Comparison of ENCODE assay signal across 23 cellular contexts in genomic region chr1:28280501-28280900, GRCh38. TPM values are rescaled to one million over a fixed set of nuclear protein-coding genes. Genes with fewer than 3 reads are reported as not detected.
DNase-seq lines count a peak whose midpoint lies in the region; ATAC-seq, FAIRE-seq and TF ChIP-seq lines count a peak whose summit lies in the region.
"Had no signal": no experiment of that assay in that cellular context is flagged by ENCODE, and none has a peak within 500 bp of the region (broad histone marks: within the 10 kb centered on the region; RNA-seq: fewer than 3 reads in every experiment).

No MANE protein-coding gene starts in this region.

- H3K9ac ChIP-seq in DND-41 (ENCODE audit: low read depth, low read length) (no peak overlapping the region), H1 (replicated peaks in 1 of 4; ENCODE audit: extremely low read depth in 1 of 4, low read depth in 3 of 4, low read length in 3 of 4) (no peak overlapping the region)

- no peak overlapping the region for H2BK12ac ChIP-seq in H1 (ENCODE audit: low read depth, low read length)

- no peak for TF ChIP-seq EP300 in H1 (IDR thresholded peaks at IDR 0.05; ENCODE audit: borderline replicate concordance in 1 of 2, low read depth in 2 of 2, low read length in 2 of 2)

- H2BK20ac ChIP-seq in H1 (ENCODE audit: low read length): no peak overlapping the region

- POLR2A ChIA-PET in RWPE1 (lab: Yijun Ruan, JAX; ENCODE audit: low non-redundant PET) (no interaction called here), H1 (lab: Charles Lee; ENCODE audit: partially characterized antibody) (interaction anchor here (1.2 to 20.8 kb wide), 4 partner anchors 8 to 32 kb away, joined by 3 to 324 read pairs (median 5); partner anchors contain the start of gene SESN2)
- POLR2A ChIA-PET in naive thymus-derived CD4-positive, alpha-beta T cell (lab: Charles Lee): no interaction called here

- H3K4me3 Mint-ChIP-seq in naive thymus-derived CD4-positive, alpha-beta T cell: no peak overlapping the region
- H3K4me3 Mint-ChIP-seq: natural killer cell had no signal

- no peak overlapping the region for H2BK120ac ChIP-seq in H1 (replicated peaks; ENCODE audit: low read depth, low read length)

- no peaks in the 10 kb centered on the region for H3K9me3 Mint-ChIP-seq in naive thymus-derived CD4-positive, alpha-beta T cell
- H3K9me3 Mint-ChIP-seq: natural killer cell had no signal

- no peak overlapping the region for H4K5ac ChIP-seq in H1 (ENCODE audit: insufficient read length, low read depth, low read length)

- ATAC-seq in DND-41 (ENCODE audit: insufficient read depth, low read depth): 0 out of 3 replicates have a peak, but pooled peaks have one; percentile 24
- peak; percentile 30 for ATAC-seq in naive thymus-derived CD4-positive, alpha-beta T cell
- no peak for ATAC-seq in GM18505 (IDR thresholded peaks at IDR 0.05; ENCODE audit: unreplicated experiment)
- ATAC-seq in HG02981 (IDR thresholded peaks at IDR 0.05; ENCODE audit: unreplicated experiment): no peak
- ATAC-seq: natural killer cell had no signal

- H2BK15ac ChIP-seq in H1 (ENCODE audit: low read length): no peak overlapping the region

- no peak overlapping the region for H3K18ac ChIP-seq in H1 (ENCODE audit: extremely low read depth, low read length)

- H4K20me1 ChIP-seq in DND-41 (ENCODE audit: insufficient read depth, low read length) (no peaks in the 10 kb centered on the region), H1 (replicated peaks in 1 of 2; ENCODE audit: control insufficient read depth in 1 of 2, insufficient read depth in 2 of 2, low read length in 2 of 2) (peaks cover 0 to 5% of the 10 kb centered on the region in 2 experiments)

- H3K27ac Mint-ChIP-seq in naive thymus-derived CD4-positive, alpha-beta T cell: no peak overlapping the region
- H3K27ac Mint-ChIP-seq: natural killer cell had no signal

- no peak overlapping the region for H4K91ac ChIP-seq in H1 (replicated peaks; ENCODE audit: insufficient read length, low read length)

- no peaks in the 10 kb centered on the region for H3K27me3 Mint-ChIP-seq in naive thymus-derived CD4-positive, alpha-beta T cell

- no peak overlapping the region for H3K14ac ChIP-seq in H1 (ENCODE audit: insufficient read length)

- H3K79me1 ChIP-seq in H1 (ENCODE audit: low read depth, low read length): no peaks in the 10 kb centered on the region

- no peak for FAIRE-seq in H1 (lab: Jason Lieb, UNC)
- no peak for FAIRE-seq in D721Med (lab: Jason Lieb, UNC)
- FAIRE-seq: pancreas had no signal

- H3K79me2 ChIP-seq in DND-41 (ENCODE audit: insufficient read depth, low read length): no peaks in the 10 kb centered on the region
- no peaks in the 10 kb centered on the region for H3K79me2 ChIP-seq in H1 (ENCODE audit: control insufficient read depth in 1 of 2, insufficient read depth in 2 of 2, low read length in 2 of 2)

- 98% methylated on average over 8 of the region's 8 CpGs; no CpG with 5 or more reads in 1 of the 2 experiments for WGBS in H1 (ENCODE audit: extremely low coverage in 1 of 2, insufficient coverage in 1 of 2, insufficient read length in 1 of 2, insufficient replicate concordance in 2 of 2, low coverage in 1 of 2, low lambda C conversion rate in 2 of 2, missing lambda C conversion rate in 1 of 2), 2 experiments

- no peak overlapping the region for H3K56ac ChIP-seq in H1 (replicated peaks; ENCODE audit: insufficient read length, low read depth, low read length)

- H3K23me2 ChIP-seq in H1 (ENCODE audit: low read depth, low read length): no peaks in the 10 kb centered on the region

- H3K36me3 Mint-ChIP-seq in naive thymus-derived CD4-positive, alpha-beta T cell: peaks cover 6 to 39% (median 11%) of the 10 kb centered on the region in 5 donors

- no peak for TF ChIP-seq CTCF in DND-41 (IDR thresholded peaks at IDR 0.05; ENCODE audit: borderline replicate concordance, extremely low read depth, low read length, poor library complexity, severe bottlenecking)
- no peak for TF ChIP-seq CTCF in RWPE1 (conservative IDR thresholded peaks at IDR 0.05; ENCODE audit: low read depth)
- TF ChIP-seq CTCF in H1 (IDR thresholded peaks at IDR 0.05; ENCODE audit: control extremely low read depth in 1 of 3, insufficient read depth in 1 of 3, low read depth in 1 of 3, low read length in 3 of 3): no peak
- TF ChIP-seq CTCF in D721Med (IDR thresholded peaks at IDR 0.05; ENCODE audit: insufficient read depth, missing control alignments): no peak

- intact Hi-C loops in naive thymus-derived CD4-positive, alpha-beta T cell (cut with micrococcal nuclease): no loop called here
- intact Hi-C loops in posterior vena cava (cut with DNase I): no loop called here

- TF ChIP-seq POLR2A in H1 (IDR thresholded peaks at IDR 0.05; ENCODE audit: control extremely low read depth in 1 of 2, low read depth in 2 of 2, low read length in 2 of 2) (no peak), GM18505 (IDR thresholded peaks at IDR 0.05; ENCODE audit: borderline replicate concordance, extremely low read depth, insufficient read depth, insufficient read length) (no peak)

- no peak overlapping the region for H2AK5ac ChIP-seq in H1 (ENCODE audit: low read depth, low read length)

- H3K4ac ChIP-seq in H1 (replicated peaks; ENCODE audit: insufficient read length, low read depth, low read length): no peak overlapping the region

- H4K8ac ChIP-seq in H1 (ENCODE audit: extremely low read depth, insufficient read depth, low read length): no peak overlapping the region

- H3K4me2 ChIP-seq in DND-41 (ENCODE audit: insufficient read depth, low read length) (no peak overlapping the region), H1 (ENCODE audit: insufficient read depth in 1 of 2, low read depth in 2 of 2, low read length in 2 of 2) (no peak overlapping the region)

- CTCF ChIA-PET in RWPE1 (lab: Yijun Ruan, JAX) (interaction anchor here (0.6 to 0.7 kb wide), 2 partner anchors 11 to 27 kb away, joined by 3 to 5 read pairs; no protein-coding TSS in a partner anchor), H1 (lab: Charles Lee; ENCODE audit: partially characterized antibody) (interaction anchor here (0.6 to 2.7 kb wide), 4 partner anchors 29 to 355 kb away, joined by 3 to 9 read pairs (median 3); no protein-coding TSS in a partner anchor)
- CTCF ChIA-PET in naive thymus-derived CD4-positive, alpha-beta T cell (lab: Charles Lee): no interaction called here

- peaks cover 0 to 10% (median 0%) of the 10 kb centered on the region in 7 donors for H3K4me1 Mint-ChIP-seq in naive thymus-derived CD4-positive, alpha-beta T cell

- H3K4me3 ChIP-seq in DND-41 (ENCODE audit: low read depth in 1 of 2, low read length in 2 of 2): no peak overlapping the region
- H3K4me3 ChIP-seq in H1 (ENCODE audit: extremely low read depth in 1 of 4, insufficient read depth in 2 of 4, low read depth in 3 of 4, low read length in 4 of 4): no peak overlapping the region
- H3K4me3 ChIP-seq in naive thymus-derived CD4-positive, alpha-beta T cell (ENCODE audit: low read length): no peak overlapping the region
- H3K4me3 ChIP-seq: ascending aorta, pancreas, stomach had no signal

- H3K9me3 ChIP-seq in DND-41 (ENCODE audit: insufficient read depth, low read length, severe bottlenecking): no peaks in the 10 kb centered on the region
- H3K9me3 ChIP-seq in H1 (ENCODE audit: insufficient read depth in 2 of 2, low read depth in 1 of 2, low read length in 1 of 2): no peaks in the 10 kb centered on the region
- H3K9me3 ChIP-seq in naive thymus-derived CD4-positive, alpha-beta T cell (ENCODE audit: control insufficient read depth in 2 of 3, low read length in 3 of 3): no peaks in the 10 kb centered on the region
- H3K9me3 ChIP-seq: ascending aorta, pancreas, stomach had no signal

- H3K27ac ChIP-seq in DND-41 (ENCODE audit: low read length) (no peak overlapping the region), RWPE1 (peak overlapping the region; percentile 52), H1 (ENCODE audit: low read depth, low read length) (no peak overlapping the region)
- no peak overlapping the region for H3K27ac ChIP-seq in naive thymus-derived CD4-positive, alpha-beta T cell (ENCODE audit: low read depth, low read length)
- H3K27ac ChIP-seq: ascending aorta, pancreas had no signal

- no peaks in the 10 kb centered on the region for H3K27me3 ChIP-seq in DND-41 (ENCODE audit: insufficient read depth, low read length, poor library complexity)
- H3K27me3 ChIP-seq in H1 (replicated peaks in 1 of 4; ENCODE audit: control insufficient read depth in 3 of 4, extremely low read depth in 1 of 4, insufficient read depth in 3 of 4, low read length in 3 of 4): no peaks in the 10 kb centered on the region
- H3K27me3 ChIP-seq in naive thymus-derived CD4-positive, alpha-beta T cell (ENCODE audit: control insufficient read depth in 2 of 2, insufficient read depth in 2 of 2, low read length in 2 of 2): no peaks in the 10 kb centered on the region
- H3K27me3 ChIP-seq: ascending aorta, pancreas, stomach had no signal

- H3K4me1 ChIP-seq in DND-41 (ENCODE audit: insufficient read depth, low read length) (no peaks in the 10 kb centered on the region), H1 (replicated peaks in 1 of 4; ENCODE audit: control insufficient read depth in 3 of 4, insufficient read depth in 4 of 4, low read length in 3 of 4) (no peaks in the 10 kb centered on the region)
- no peaks in the 10 kb centered on the region for H3K4me1 ChIP-seq in naive thymus-derived CD4-positive, alpha-beta T cell (ENCODE audit: control insufficient read depth in 2 of 2, insufficient read depth in 2 of 2, low read length in 2 of 2)
- H3K4me1 ChIP-seq: ascending aorta, pancreas had no signal

- H2AFZ ChIP-seq in DND-41 (ENCODE audit: low read depth, low read length) (no peak overlapping the region), H1 (ENCODE audit: low read length) (no peak overlapping the region)

- H2BK5ac ChIP-seq in H1 (ENCODE audit: low read depth, low read length): 0 out of 2 replicates have a peak overlapping the region, but pooled peaks have one; percentile 24

- H3K36me3 ChIP-seq in DND-41 (ENCODE audit: insufficient read depth, low read length) (peaks cover 29% of the 10 kb centered on the region), H1 (ENCODE audit: control insufficient read depth in 2 of 4, insufficient read depth in 4 of 4, low read length in 3 of 4) (peaks cover 25 to 64% (median 44%) of the 10 kb centered on the region in 4 experiments)
- H3K36me3 ChIP-seq in naive thymus-derived CD4-positive, alpha-beta T cell (ENCODE audit: control insufficient read depth in 2 of 3, insufficient read depth in 3 of 3, low read length in 3 of 3): peaks cover 0 to 28% (median 0%) of the 10 kb centered on the region in 3 experiments

- no peak for TF ChIP-seq RAD21 in H1 (IDR thresholded peaks at IDR 0.05 in 1 of 2, conservative IDR thresholded peaks at IDR 0.05 in 1 of 2; ENCODE audit: low read depth in 2 of 2, low read length in 2 of 2)

- DNase-seq in DND-41 (no peak), RWPE1 (ENCODE audit: low spot score) (no peak), H1 (ENCODE audit: low read depth in 1 of 2, low spot score in 2 of 2) (no peak), posterior vena cava (ENCODE audit: low spot score) (no peak), D721Med (ENCODE audit: insufficient read length, low spot score) (no peak)
- no peak for DNase-seq in naive thymus-derived CD4-positive, alpha-beta T cell
- DNase-seq: activated naive CD4-positive, alpha-beta T cell; activated T-cell treated with anti-CD3 and anti-CD28 coated beads, Interleukin-2, amount 50 U/mL, for 1 hour; cerebellar nuclear complex; effector memory CD4-positive, alpha-beta T cell; glutamatergic neuron; HCEC 1CT; natural killer cell; NCI-H1092 treated with DMSO at 0.1 percent for 48 hours; NCI-H2029; NCI-H226; pancreas; stimulated activated CD4-positive, alpha-beta T cell treated with anti-CD3 and anti-CD28 coated beads, Interleukin-2, amount 100 ng/mL, for 48 hours; stomach; T-helper 1 cell had no signal

- no peak overlapping the region for H3K23ac ChIP-seq in H1 (ENCODE audit: insufficient read length)

RNA-seq across cellular contexts. Expression of gene SESN2, which starts 21.2 kb away (rescaled TPM):
- 22.6 and 25.1 TPM in 2 replicates for total RNA-seq in H1 (2021; fragmentation: NEBNext Ultra II Directional; extraction: Animal tissue kit (Norgen Biotek cat#: 25700))
- polyA plus RNA-seq in H1 (2011; rRNA removed): 33.0 and 54.4 TPM in 2 replicates
- polyA plus RNA-seq in H1 (2011; cell fraction: cytosol; rRNA removed): 37.0 TPM
- polyA plus RNA-seq in H1 (2011; cell fraction: nucleus; rRNA removed): 57.7 TPM
- polyA plus RNA-seq in H1 (2012, experiment 1 of 2): 21.4 to 30.0 TPM (median 25.6 TPM) in 4 replicates
- 37.1 TPM for polyA plus RNA-seq in H1 (2012, experiment 2 of 2)
- 20.7 TPM for polyA plus RNA-seq in H1 (2013, experiment 1 of 2)
- polyA plus RNA-seq in H1 (2013, experiment 2 of 2): 19.6 TPM
- polyA minus RNA-seq in H1 (2011; rRNA and poly(A)+ RNA removed): 35.6 and 41.8 TPM in 2 replicates
- 33.8 TPM for polyA minus RNA-seq in H1 (2011; cell fraction: cytosol; rRNA and poly(A)+ RNA removed)
- 23.1 TPM for polyA minus RNA-seq in H1 (2011; cell fraction: nucleus; rRNA and poly(A)+ RNA removed)
- total RNA-seq in naive thymus-derived CD4-positive, alpha-beta T cell: 10 to 100 TPM in 3 of 5 experiments, 1 to 10 TPM in 2; 4.5 to 50.7 (median 11.8) TPM
- polyA plus RNA-seq in naive thymus-derived CD4-positive, alpha-beta T cell: 1 to 10 TPM; 2.3 to 4.6 TPM
- total RNA-seq in posterior vena cava: 10 to 100 TPM; 13.7 to 16.8 TPM

RNA-seq across cellular contexts. Expression of gene ATP5IF1, which starts 44.6 kb away (rescaled TPM):
- total RNA-seq in H1 (2021; fragmentation: NEBNext Ultra II Directional; extraction: Animal tissue kit (Norgen Biotek cat#: 25700)): 198 and 202 TPM in 2 replicates
- 242 and 292 TPM in 2 replicates for polyA plus RNA-seq in H1 (2011; rRNA removed)
- 541 TPM for polyA plus RNA-seq in H1 (2011; cell fraction: cytosol; rRNA removed)
- 149 TPM for polyA plus RNA-seq in H1 (2011; cell fraction: nucleus; rRNA removed)
- polyA plus RNA-seq in H1 (2012, experiment 1 of 2): 353 to 427 TPM (median 404 TPM) in 4 replicates
- 148 TPM for polyA plus RNA-seq in H1 (2012, experiment 2 of 2)
- 547 TPM for polyA plus RNA-seq in H1 (2013, experiment 1 of 2)
- polyA plus RNA-seq in H1 (2013, experiment 2 of 2): 580 TPM
- polyA minus RNA-seq in H1 (2011; rRNA and poly(A)+ RNA removed): 16.3 and 22.7 TPM in 2 replicates
- 88.7 TPM for polyA minus RNA-seq in H1 (2011; cell fraction: cytosol; rRNA and poly(A)+ RNA removed)
- 56.0 TPM for polyA minus RNA-seq in H1 (2011; cell fraction: nucleus; rRNA and poly(A)+ RNA removed)
- total RNA-seq in naive thymus-derived CD4-positive, alpha-beta T cell: 100 to 1,000 TPM in 4 of 5 experiments, 10 to 100 TPM in 1; 68.2 to 158 (median 104) TPM
- 100 to 1,000 TPM; 541 to 640 TPM for polyA plus RNA-seq in naive thymus-derived CD4-positive, alpha-beta T cell
- 10 to 100 TPM; 85.3 to 88.4 TPM for total RNA-seq in posterior vena cava

RNA-seq across cellular contexts. Expression of gene DNAJC8, which starts 47.7 kb away (rescaled TPM):
- 129 and 134 TPM in 2 replicates for total RNA-seq in H1 (2021; fragmentation: NEBNext Ultra II Directional; extraction: Animal tissue kit (Norgen Biotek cat#: 25700))
- polyA plus RNA-seq in H1 (2011; rRNA removed): 74.1 and 116 TPM in 2 replicates
- polyA plus RNA-seq in H1 (2011; cell fraction: cytosol; rRNA removed): 105 TPM
- polyA plus RNA-seq in H1 (2011; cell fraction: nucleus; rRNA removed): 44.7 TPM
- polyA plus RNA-seq in H1 (2012, experiment 1 of 2): 116 to 133 TPM (median 119 TPM) in 4 replicates
- polyA plus RNA-seq in H1 (2012, experiment 2 of 2): 116 TPM
- polyA plus RNA-seq in H1 (2013, experiment 1 of 2): 155 TPM
- polyA plus RNA-seq in H1 (2013, experiment 2 of 2): 156 TPM
- polyA minus RNA-seq in H1 (2011; rRNA and poly(A)+ RNA removed): 31.2 and 38.8 TPM in 2 replicates
- 19.2 TPM for polyA minus RNA-seq in H1 (2011; cell fraction: cytosol; rRNA and poly(A)+ RNA removed)
- 23.8 TPM for polyA minus RNA-seq in H1 (2011; cell fraction: nucleus; rRNA and poly(A)+ RNA removed)
- total RNA-seq in naive thymus-derived CD4-positive, alpha-beta T cell: 100 to 1,000 TPM in 1 of 5 experiments, 10 to 100 TPM in 4; 54.2 to 102 (median 69.6) TPM
- 100 to 1,000 TPM; 148 to 174 TPM for polyA plus RNA-seq in naive thymus-derived CD4-positive, alpha-beta T cell
- total RNA-seq in posterior vena cava: 10 to 100 TPM; 69.3 to 80.5 TPM

RNA-seq across cellular contexts. Expression of gene MED18, which starts 48.3 kb away (rescaled TPM):
- total RNA-seq in H1 (2021; fragmentation: NEBNext Ultra II Directional; extraction: Animal tissue kit (Norgen Biotek cat#: 25700)): 10.4 and 13.7 TPM in 2 replicates
- polyA plus RNA-seq in H1 (2011; rRNA removed): 17.3 and 17.5 TPM in 2 replicates
- polyA plus RNA-seq in H1 (2011; cell fraction: cytosol; rRNA removed): 16.2 TPM
- 16.7 TPM for polyA plus RNA-seq in H1 (2011; cell fraction: nucleus; rRNA removed)
- 16.1 to 19.7 TPM (median 16.4 TPM) in 4 replicates for polyA plus RNA-seq in H1 (2012, experiment 1 of 2)
- 22.1 TPM for polyA plus RNA-seq in H1 (2012, experiment 2 of 2)
- polyA plus RNA-seq in H1 (2013, experiment 1 of 2): 8.0 TPM
- polyA plus RNA-seq in H1 (2013, experiment 2 of 2): 8.4 TPM
- 42.5 and 46.4 TPM in 2 replicates for polyA minus RNA-seq in H1 (2011; rRNA and poly(A)+ RNA removed)
- 19.9 TPM for polyA minus RNA-seq in H1 (2011; cell fraction: cytosol; rRNA and poly(A)+ RNA removed)
- 10.2 TPM for polyA minus RNA-seq in H1 (2011; cell fraction: nucleus; rRNA and poly(A)+ RNA removed)
- total RNA-seq in naive thymus-derived CD4-positive, alpha-beta T cell: 10 to 100 TPM in 3 of 5 experiments, 1 to 10 TPM in 2; 5.5 to 23.0 (median 14.4) TPM
- 10 to 100 TPM in 1 of 2 donors, 1 to 10 TPM in 1; 4.5 to 13.2 TPM for polyA plus RNA-seq in naive thymus-derived CD4-positive, alpha-beta T cell
- total RNA-seq in posterior vena cava: 10 to 100 TPM in 1 of 2 donors, 1 to 10 TPM in 1; 9.5 to 10.7 TPM

Comparison
In these comparisons a context has a peak if more than half of its experiments do, and no peak if none do; other contexts are left out.
1. ATAC-seq: peak in DND-41 (single experiment) and naive thymus-derived CD4-positive, alpha-beta T cell (single experiment); none in GM18505 (single experiment) and HG02981 (single experiment).